Comparison of ENCODE assay signal across 1 cellular context in the genomic region with DNA sequence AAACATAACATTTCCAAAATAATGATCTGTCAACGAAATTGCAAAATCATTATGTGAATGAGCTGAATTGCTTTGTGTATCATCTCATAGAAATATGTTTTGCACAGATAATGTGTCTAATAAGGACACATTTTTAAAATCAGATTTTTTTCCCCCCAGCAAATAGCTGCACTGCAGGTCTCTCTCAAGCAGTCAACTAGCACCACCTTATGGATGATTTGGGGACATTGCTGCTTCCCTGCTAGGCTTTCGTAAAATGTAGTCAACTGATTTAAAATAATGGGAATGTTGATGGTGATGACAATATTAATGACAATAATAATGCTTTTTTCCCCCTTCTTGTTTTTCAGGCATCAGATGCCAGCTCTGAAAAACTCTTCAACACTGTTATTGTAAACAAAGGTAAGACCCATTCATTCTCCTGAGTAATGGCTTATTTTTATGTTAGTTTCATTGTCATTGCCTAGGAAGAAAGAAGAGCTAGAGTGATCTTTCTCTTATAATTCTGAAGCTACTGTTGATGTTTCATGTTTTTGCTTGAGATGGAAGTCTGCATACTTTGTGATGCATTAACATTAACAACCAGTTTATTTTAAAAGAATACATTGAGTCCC.
TF ChIP-seq lines count a peak whose summit lies in the region.

No MANE protein-coding gene starts in this region.

TF ChIP-seq in HepG2, 621 proteins besides CTCF, POLR2A, EP300 and RAD21:
- TF ChIP-seq, protein P1, sequence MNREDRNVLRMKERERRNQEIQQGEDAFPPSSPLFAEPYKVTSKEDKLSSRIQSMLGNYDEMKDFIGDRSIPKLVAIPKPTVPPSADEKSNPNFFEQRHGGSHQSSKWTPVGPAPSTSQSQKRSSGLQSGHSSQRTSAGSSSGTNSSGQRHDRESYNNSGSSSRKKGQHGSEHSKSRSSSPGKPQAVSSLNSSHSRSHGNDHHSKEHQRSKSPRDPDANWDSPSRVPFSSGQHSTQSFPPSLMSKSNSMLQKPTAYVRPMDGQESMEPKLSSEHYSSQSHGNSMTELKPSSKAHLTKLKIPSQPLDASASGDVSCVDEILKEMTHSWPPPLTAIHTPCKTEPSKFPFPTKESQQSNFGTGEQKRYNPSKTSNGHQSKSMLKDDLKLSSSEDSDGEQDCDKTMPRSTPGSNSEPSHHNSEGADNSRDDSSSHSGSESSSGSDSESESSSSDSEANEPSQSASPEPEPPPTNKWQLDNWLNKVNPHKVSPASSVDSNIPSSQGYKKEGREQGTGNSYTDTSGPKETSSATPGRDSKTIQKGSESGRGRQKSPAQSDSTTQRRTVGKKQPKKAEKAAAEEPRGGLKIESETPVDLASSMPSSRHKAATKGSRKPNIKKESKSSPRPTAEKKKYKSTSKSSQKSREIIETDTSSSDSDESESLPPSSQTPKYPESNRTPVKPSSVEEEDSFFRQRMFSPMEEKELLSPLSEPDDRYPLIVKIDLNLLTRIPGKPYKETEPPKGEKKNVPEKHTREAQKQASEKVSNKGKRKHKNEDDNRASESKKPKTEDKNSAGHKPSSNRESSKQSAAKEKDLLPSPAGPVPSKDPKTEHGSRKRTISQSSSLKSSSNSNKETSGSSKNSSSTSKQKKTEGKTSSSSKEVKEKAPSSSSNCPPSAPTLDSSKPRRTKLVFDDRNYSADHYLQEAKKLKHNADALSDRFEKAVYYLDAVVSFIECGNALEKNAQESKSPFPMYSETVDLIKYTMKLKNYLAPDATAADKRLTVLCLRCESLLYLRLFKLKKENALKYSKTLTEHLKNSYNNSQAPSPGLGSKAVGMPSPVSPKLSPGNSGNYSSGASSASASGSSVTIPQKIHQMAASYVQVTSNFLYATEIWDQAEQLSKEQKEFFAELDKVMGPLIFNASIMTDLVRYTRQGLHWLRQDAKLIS (CRISPR knock-in tag; IDR thresholded peaks at IDR 0.05) = no peak
- TF ChIP-seq PAX8 (CRISPR knock-in tag; IDR thresholded peaks at IDR 0.05; ENCODE audit: borderline replicate concordance) (no peak), STAG1 (CRISPR knock-in tag; IDR thresholded peaks at IDR 0.05) (peak; percentile 89), KLF12 (CRISPR knock-in tag; IDR thresholded peaks at IDR 0.05; ENCODE audit: borderline replicate concordance) (no peak), BORCS8-MEF2B (CRISPR knock-in tag; IDR thresholded peaks at IDR 0.05) (no peak), SMC3 (IDR thresholded peaks at IDR 0.05; ENCODE audit: low read length) (peak; percentile 89), MAZ (IDR thresholded peaks at IDR 0.05; ENCODE audit: borderline replicate concordance, low read depth, low read length) (0 out of 2 replicates have a peak, but pooled peaks have one; percentile 15), MAZ (CRISPR knock-in tag; IDR thresholded peaks at IDR 0.05; ENCODE audit: low read depth) (no peak), ZNF441 (CRISPR knock-in tag; IDR thresholded peaks at IDR 0.05; ENCODE audit: borderline replicate concordance) (no peak)
